14 cellular contexts compared by ENCODE assay signal in the genomic region with DNA sequence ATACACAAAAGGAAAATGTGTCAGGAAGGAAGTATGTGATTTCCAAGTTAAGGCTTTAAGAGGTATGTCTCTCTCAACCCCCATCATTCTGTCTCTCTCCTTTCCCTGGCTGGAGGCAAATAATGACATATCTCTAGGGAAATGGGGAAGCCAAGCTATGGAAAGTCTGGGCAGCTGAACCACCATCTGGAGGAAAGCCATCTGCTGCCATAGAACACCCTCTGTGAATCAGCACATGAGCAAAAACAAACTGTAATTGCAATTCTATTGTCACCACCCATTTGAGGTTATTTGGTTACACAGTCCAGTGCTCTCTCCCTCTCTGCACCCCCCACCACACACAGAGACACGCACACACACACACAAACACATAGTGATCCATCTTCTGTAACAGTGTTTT.
DNase-seq lines count a peak whose midpoint lies in the region; ATAC-seq, FAIRE-seq and TF ChIP-seq lines count a peak whose summit lies in the region.
"Had no signal": no experiment of that assay in that cellular context is flagged by ENCODE, and none has a peak within 500 bp of the region (broad histone marks: within the 10 kb centered on the region; RNA-seq: fewer than 3 reads in every experiment).

No MANE protein-coding gene starts in this region.

- no peaks in the 10 kb centered on the region for H3K27me3 ChIP-seq in endodermal cell (ENCODE audit: control insufficient read depth, insufficient read depth, low read length, poor library complexity, severe bottlenecking)
- H3K27me3 ChIP-seq: thyroid gland had no signal

- H3K9ac ChIP-seq in endodermal cell (ENCODE audit: extremely low read depth, low read length, poor library complexity, severe bottlenecking), result no peak overlapping the region

- ATAC-seq in GM18861 (IDR thresholded peaks at IDR 0.05; ENCODE audit: unreplicated experiment), result no peak
- ATAC-seq: GM12878 had no signal

- CTCF ChIA-PET in activated CD4-positive, alpha-beta memory T cell treated with anti-CD3 and anti-CD28 coated beads for 36 hours (lab: Charles Lee), result no interaction called here

- POLR2A ChIA-PET in activated CD4-positive, alpha-beta memory T cell treated with anti-CD3 and anti-CD28 coated beads for 36 hours (lab: Charles Lee), result no interaction called here

- no peak overlapping the region for H3K4me3 ChIP-seq in endodermal cell (ENCODE audit: low read length)
- H3K4me3 ChIP-seq: GM12878, thyroid gland had no signal

- DNase-seq in AG08395 (ENCODE audit: low spot score) (peak; percentile 24), HFFc6 (peak; percentile 27), NCI-H345 treated with DMSO at 0.1 percent for 48 hours (lab: John Stamatoyannopoulos, UW; ENCODE audit: unreplicated experiment) (peak; percentile 73), endodermal cell (no peak), urothelium cell line (ENCODE audit: low spot score) (no peak)
- DNase-seq in activated CD4-positive, alpha-beta memory T cell treated with anti-CD3 and anti-CD28 coated beads for 36 hours, result no peak
- no peak for DNase-seq in activated CD4-positive, alpha-beta T cell treated with anti-CD3 and anti-CD28 coated beads, Interleukin-2, amount 50 U/mL, for 48 hours
- DNase-seq: activated CD8-positive, alpha-beta memory T cell treated with anti-CD3 and anti-CD28 coated beads, Interleukin-2, amount 50 U/mL, for 48 hours; AML-193; central memory CD4-positive, alpha-beta T cell; head of caudate nucleus; thyroid gland had no signal

- TF ChIP-seq CTCF in HFFc6 (IDR thresholded peaks at IDR 0.05), result no peak
- no peak for TF ChIP-seq CTCF in endodermal cell (conservative IDR thresholded peaks at IDR 0.05)

- H3K27ac ChIP-seq in endodermal cell (ENCODE audit: low read depth, low read length), result peak overlapping the region; percentile 4
- H3K27ac ChIP-seq: thyroid gland had no signal

- H3K36me3 Mint-ChIP-seq in HFFc6 (ENCODE audit: low read depth) (no peaks in the 10 kb centered on the region), endodermal cell (ENCODE audit: low read depth) (no peaks in the 10 kb centered on the region)
- no peaks in the 10 kb centered on the region for H3K36me3 Mint-ChIP-seq in activated CD4-positive, alpha-beta memory T cell treated with anti-CD3 and anti-CD28 coated beads for 36 hours

- H3K4me1 ChIP-seq in endodermal cell (ENCODE audit: control insufficient read depth, insufficient read depth, low read length), result no peaks in the 10 kb centered on the region
- H3K4me1 ChIP-seq: thyroid gland had no signal

- H3K9me3 Mint-ChIP-seq in HFFc6, result peaks cover 5% of the 10 kb centered on the region; the same call in 1 of the 2 replicates
- no peaks in the 10 kb centered on the region for H3K9me3 Mint-ChIP-seq in endodermal cell
- H3K9me3 Mint-ChIP-seq in activated CD4-positive, alpha-beta memory T cell treated with anti-CD3 and anti-CD28 coated beads for 36 hours, result peaks cover 7% of the 10 kb centered on the region

- no peak for FAIRE-seq in urothelium cell line (lab: Jason Lieb, UNC)
- FAIRE-seq: GM12878 had no signal

- H3K4me3 Mint-ChIP-seq in HFFc6, result no peak overlapping the region
- no peak overlapping the region for H3K4me3 Mint-ChIP-seq in endodermal cell
- no peak overlapping the region for H3K4me3 Mint-ChIP-seq in activated CD4-positive, alpha-beta memory T cell treated with anti-CD3 and anti-CD28 coated beads for 36 hours

- H3K4me1 Mint-ChIP-seq in HFFc6 (ENCODE audit: low read depth) (peaks cover 17% of the 10 kb centered on the region), endodermal cell (peaks cover 6% of the 10 kb centered on the region)
- no peaks in the 10 kb centered on the region for H3K4me1 Mint-ChIP-seq in activated CD4-positive, alpha-beta memory T cell treated with anti-CD3 and anti-CD28 coated beads for 36 hours (ENCODE audit: low read depth)

- no peaks in the 10 kb centered on the region for H3K27me3 Mint-ChIP-seq in HFFc6 (ENCODE audit: insufficient read depth)
- no peaks in the 10 kb centered on the region for H3K27me3 Mint-ChIP-seq in endodermal cell (ENCODE audit: insufficient read depth)
- H3K27me3 Mint-ChIP-seq in activated CD4-positive, alpha-beta memory T cell treated with anti-CD3 and anti-CD28 coated beads for 36 hours, result no peaks in the 10 kb centered on the region

- H3K9me3 ChIP-seq in endodermal cell (ENCODE audit: control insufficient read depth, low read length), result no peaks in the 10 kb centered on the region
- H3K9me3 ChIP-seq: thyroid gland had no signal

- H3K27ac Mint-ChIP-seq in HFFc6 (no peak overlapping the region), endodermal cell (no peak overlapping the region)
- H3K27ac Mint-ChIP-seq in activated CD4-positive, alpha-beta memory T cell treated with anti-CD3 and anti-CD28 coated beads for 36 hours, result no peak overlapping the region

- no CpG with 5 or more reads among the region's 1 CpG for WGBS in endodermal cell (ENCODE audit: insufficient coverage in 1 of 2, insufficient read length in 1 of 2), 2 experiments

- H3K36me3 ChIP-seq in endodermal cell (ENCODE audit: control insufficient read depth, insufficient read depth, low read length), result no peaks in the 10 kb centered on the region
- H3K36me3 ChIP-seq: thyroid gland had no signal

- intact Hi-C loops in activated CD4-positive, alpha-beta memory T cell treated with anti-CD3 and anti-CD28 coated beads for 36 hours (cut with micrococcal nuclease), result no loop called here

Comparison
In these comparisons a context has a peak if more than half of its experiments do, and no peak if none do; other contexts are left out.
1. DNase-seq: peak in AG08395 (single experiment), HFFc6 (single experiment) and NCI-H345 treated with DMSO at 0.1 percent for 48 hours (single experiment); none in endodermal cell (single experiment), urothelium cell line (single experiment), activated CD4-positive, alpha-beta memory T cell treated with anti-CD3 and anti-CD28 coated beads for 36 hours (single experiment) and activated CD4-positive, alpha-beta T cell treated with anti-CD3 and anti-CD28 coated beads, Interleukin-2, amount 50 U/mL, for 48 hours (0 of 2).